In the genomic region with DNA sequence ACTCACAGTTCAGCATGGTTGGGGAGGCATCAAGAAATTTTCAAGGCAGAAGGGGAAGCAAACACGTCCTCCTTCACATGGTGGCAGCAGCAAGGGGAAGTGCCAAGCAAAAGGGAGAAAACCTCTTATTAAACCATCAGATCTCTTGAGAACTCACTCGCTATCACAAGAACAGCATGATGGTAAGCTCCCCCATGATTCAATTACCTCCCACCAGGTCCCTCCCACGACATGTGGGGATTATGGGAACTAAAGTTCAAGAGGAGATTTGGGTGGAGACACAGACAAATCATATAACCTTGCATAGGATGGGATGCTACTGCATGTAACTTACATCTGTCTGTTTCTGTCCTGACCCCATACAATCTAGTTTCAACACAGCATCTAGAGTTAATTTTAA, we compare ENCODE assay signal across 19 cellular contexts.
"Had no signal": no experiment of that assay in that cellular context is flagged by ENCODE, and none has a peak within 500 bp of the region (broad histone marks: within the 10 kb centered on the region; RNA-seq: fewer than 3 reads in every experiment).

No MANE protein-coding gene starts in this region.

- H3K4me3 Mint-ChIP-seq: IgD-negative memory B cell had no signal

- DNase-seq: Kasumi-1, MM.1S, NCI-H1092 treated with DMSO at 0.1 percent for 48 hours, NCI-H1436, NCI-H187 treated with DMSO at 0.1 percent for 48 hours, NCI-H2029 treated with DMSO at 0.1 percent for 48 hours, NCI-H2171 treated with DMSO at 0.1 percent for 48 hours, NCI-H345, NCI-H446 treated with DMSO at 0.1 percent for 48 hours, NCI-H510A treated with DMSO at 0.1 percent for 48 hours, NCI-H69, PC-9, Peyer's patch, SHP77 treated with DMSO at 0.1 percent for 48 hours, SJCRH30 had no signal

- H2AFZ ChIP-seq: PC-9 had no signal

- H3K36me3 ChIP-seq: Peyer's patch, SJCRH30 had no signal

- H3K27me3 ChIP-seq: Peyer's patch, SJCRH30 had no signal

- H3K4me3 ChIP-seq: K562, PC-9, Peyer's patch, SJCRH30 had no signal

- H3K36me3 Mint-ChIP-seq: IgD-negative memory B cell had no signal

- H3K27ac ChIP-seq: HL-60, KMS-11, PC-9, Peyer's patch, SJCRH30 had no signal

- H3K9me3 ChIP-seq: Peyer's patch, SJCRH30 had no signal

- H3K4me2 ChIP-seq: KMS-11, PC-9 had no signal

- H3K4me1 ChIP-seq: Peyer's patch, SJCRH30 had no signal

- H3K27ac Mint-ChIP-seq: IgD-negative memory B cell had no signal
